In genomic region chr2:112940859-112941258, GRCh38 we compare ENCODE assay signal across 10 cellular contexts. TPM values are rescaled to one million over a fixed set of nuclear protein-coding genes. Genes with fewer than 3 reads are reported as not detected.
"Had no signal": no experiment of that assay in that cellular context is flagged by ENCODE, and none has a peak within 500 bp of the region (broad histone marks: within the 10 kb centered on the region; RNA-seq: fewer than 3 reads in every experiment).

No MANE protein-coding gene starts in this region.

- FAIRE-seq: HTR-8/SVneo, K562 had no signal

- H3K27ac ChIP-seq: HL-60, KMS-11 had no signal

- H3K4me2 ChIP-seq: KMS-11 had no signal

- DNase-seq: IMR-90, KBM-7, KG1 had no signal

- H3K9ac ChIP-seq: KMS-11 had no signal

- H3K4me3 ChIP-seq: K562 had no signal

- H3K36me3 Mint-ChIP-seq: IgD-negative memory B cell had no signal

- H3K4me1 Mint-ChIP-seq: IgD-negative memory B cell had no signal

- H3K4me3 Mint-ChIP-seq: IgD-negative memory B cell had no signal

- H3K27ac Mint-ChIP-seq: IgD-negative memory B cell had no signal

RNA-seq across cellular contexts. Expression of gene IL37, which starts 29.9 kb away (rescaled TPM):
- total RNA-seq: HT-29, HT1080, IMR-90, K562 had no signal
- polyA plus RNA-seq: IgD-negative memory B cell, K562 had no signal

RNA-seq across cellular contexts. Expression of gene IL36G, which starts 36.9 kb away (rescaled TPM):
- total RNA-seq: HT-29, HT1080, IMR-90, K562 had no signal
- polyA plus RNA-seq: IgD-negative memory B cell, IMR-90, K562 had no signal
